ENCODE assay signal across 16 cellular contexts in genomic region chr14:99685061-99685995, GRCh38. TPM values are rescaled to one million over a fixed set of nuclear protein-coding genes. Genes with fewer than 3 reads are reported as not detected.
A peak's percentile ranks its signal among the peaks of the same experiment; 100 is the strongest.
DNase-seq lines count a peak whose midpoint lies in the region; ATAC-seq and TF ChIP-seq lines count a peak whose summit lies in the region.
"Had no signal": no experiment of that assay in that cellular context is flagged by ENCODE, and none has a peak within 500 bp of the region (broad histone marks: within the 10 kb centered on the region; RNA-seq: fewer than 3 reads in every experiment).

No MANE protein-coding gene starts in this region.

- H3K4me1 Mint-ChIP-seq in activated CD4-positive, alpha-beta memory T cell treated with anti-CD3 and anti-CD28 coated beads for 36 hours (ENCODE audit: low read depth): peaks cover 5% of the 10 kb centered on the region

- WGBS in heart right ventricle, 2 donors: 51 to 63% methylated on average over 11 to 12 of the region's 12 CpGs
- no CpG with 5 or more reads among the region's 12 CpGs for WGBS in mesendoderm (ENCODE audit: extremely low coverage, insufficient coverage, low lambda C conversion rate)

- H2BK120ac ChIP-seq in mesendoderm (ENCODE audit: low read depth, low read length): no peak overlapping the region

- H3K27me3 Mint-ChIP-seq in activated CD4-positive, alpha-beta memory T cell treated with anti-CD3 and anti-CD28 coated beads for 36 hours: peaks cover 18% of the 10 kb centered on the region

- H3K56ac ChIP-seq in mesendoderm (ENCODE audit: low read length): no peak overlapping the region

- H3K4ac ChIP-seq in mesendoderm (ENCODE audit: low read depth, low read length): no peak overlapping the region

- H3K27ac ChIP-seq in cardiac muscle cell: no peak overlapping the region
- no peak overlapping the region for H3K27ac ChIP-seq in heart right ventricle
- no peak overlapping the region for H3K27ac ChIP-seq in mesendoderm (ENCODE audit: low read depth, low read length)
- no peak overlapping the region for H3K27ac ChIP-seq in vagina
- H3K27ac ChIP-seq: left lung, pancreas had no signal

- H2AK5ac ChIP-seq in mesendoderm (ENCODE audit: low read length): no peak overlapping the region

- TF ChIP-seq CTCF in cardiac muscle cell (IDR thresholded peaks at IDR 0.05; ENCODE audit: low read depth, low read length) (no peak), heart right ventricle (IDR thresholded peaks at IDR 0.05) (no peak), vagina (IDR thresholded peaks at IDR 0.05) (no peak)

- H3K27ac Mint-ChIP-seq in activated CD4-positive, alpha-beta memory T cell treated with anti-CD3 and anti-CD28 coated beads for 36 hours: no peak overlapping the region

- POLR2A ChIA-PET in activated CD4-positive, alpha-beta memory T cell treated with anti-CD3 and anti-CD28 coated beads for 36 hours (lab: Charles Lee): interaction anchor here (1.2 kb wide), 1 partner anchor 204 kb away, joined by 3 read pairs; the partner anchor contains the start of genes CCNK and SETD3

- no peak overlapping the region for H4K5ac ChIP-seq in mesendoderm (ENCODE audit: low read length)

- H3K23ac ChIP-seq in mesendoderm (ENCODE audit: low read length): no peak overlapping the region

- H3K9me3 ChIP-seq in cardiac muscle cell (ENCODE audit: low read depth) (no peaks in the 10 kb centered on the region), heart right ventricle (no peaks in the 10 kb centered on the region), vagina (no peaks in the 10 kb centered on the region)
- H3K9me3 ChIP-seq: adrenal gland, BE2C, gastrocnemius medialis, left lung, pancreas had no signal

- no peak overlapping the region for H3K18ac ChIP-seq in mesendoderm (ENCODE audit: low read length)

- DNase-seq in cardiac muscle cell (ENCODE audit: low read depth in 1 of 2, low spot score in 1 of 2) (peak in 1 of 2 donors; percentile 39), heart right ventricle (no peak), mesendoderm (peak; percentile 19), vagina (ENCODE audit: extremely low spot score in 2 of 2) (peak; percentile 49 to 83), NCI-H1417 treated with DMSO at 0.1 percent for 48 hours (lab: John Stamatoyannopoulos, UW) (no peak), SIG-M5 treated with dmso at 0.1 percent for 504 hours (lab: John Stamatoyannopoulos, UW; ENCODE audit: unreplicated experiment) (no peak)
- no peak for DNase-seq in activated CD4-positive, alpha-beta memory T cell treated with anti-CD3 and anti-CD28 coated beads for 36 hours
- DNase-seq: activated CD4-positive, alpha-beta T cell treated with anti-CD3 and anti-CD28 coated beads for 1 hour; BE2C; gastrocnemius medialis; left lung; MV-4-11; NCI-H345 had no signal

- H3K4me1 ChIP-seq in cardiac muscle cell (ENCODE audit: low read depth) (no peaks in the 10 kb centered on the region), heart right ventricle (peaks cover 9 to 25% (median 15%) of the 10 kb centered on the region in 9 donors), mesendoderm (ENCODE audit: control insufficient read depth, low read depth, low read length) (peaks cover 4% of the 10 kb centered on the region), vagina (peaks cover 18% of the 10 kb centered on the region)
- H3K4me1 ChIP-seq: BE2C had no signal

- H3K4me3 ChIP-seq in cardiac muscle cell (peak overlapping the region; percentile 73), heart right ventricle (no peak overlapping the region), mesendoderm (ENCODE audit: low read length) (no peak overlapping the region), vagina (no peak overlapping the region)

- no peaks in the 10 kb centered on the region for H3K36me3 ChIP-seq in cardiac muscle cell
- no peaks in the 10 kb centered on the region for H3K36me3 ChIP-seq in heart right ventricle
- no peaks in the 10 kb centered on the region for H3K36me3 ChIP-seq in mesendoderm (ENCODE audit: control insufficient read depth, insufficient read depth, low read length)
- no peaks in the 10 kb centered on the region for H3K36me3 ChIP-seq in vagina
- H3K36me3 ChIP-seq: adrenal gland, BE2C, gastrocnemius medialis, left lung, pancreas had no signal

- no peak overlapping the region for H4K8ac ChIP-seq in mesendoderm (ENCODE audit: low read depth, low read length)

- no peak for ATAC-seq in heart right ventricle
- ATAC-seq in GM19023 (IDR thresholded peaks at IDR 0.05; ENCODE audit: unreplicated experiment): no peak

- H3K4me2 ChIP-seq in mesendoderm (ENCODE audit: low read length): no peak overlapping the region

- H3K9ac ChIP-seq in mesendoderm (ENCODE audit: low read length): no peak overlapping the region

- CTCF ChIA-PET in activated CD4-positive, alpha-beta memory T cell treated with anti-CD3 and anti-CD28 coated beads for 36 hours (lab: Charles Lee): interaction anchor here (1.5 kb wide), 1 partner anchor 201 kb away, joined by 5 read pairs; no protein-coding TSS in a partner anchor

- no peak for TF ChIP-seq POLR2A in vagina (IDR thresholded peaks at IDR 0.05)

- H3K4me3 Mint-ChIP-seq in activated CD4-positive, alpha-beta memory T cell treated with anti-CD3 and anti-CD28 coated beads for 36 hours: peak overlapping the region; percentile 34

- H3K27me3 ChIP-seq in cardiac muscle cell (no peaks in the 10 kb centered on the region), heart right ventricle (peaks cover 0 to 34% (median 0%) of the 10 kb centered on the region in 7 donors), mesendoderm (ENCODE audit: insufficient read depth, low read length, poor library complexity) (no peaks in the 10 kb centered on the region), vagina (no peaks in the 10 kb centered on the region)
- H3K27me3 ChIP-seq: adrenal gland, gastrocnemius medialis, pancreas had no signal

- no peak overlapping the region for H2BK5ac ChIP-seq in mesendoderm (ENCODE audit: low read length)

- H3K36me3 Mint-ChIP-seq in activated CD4-positive, alpha-beta memory T cell treated with anti-CD3 and anti-CD28 coated beads for 36 hours: no peaks in the 10 kb centered on the region

- H3K79me1 ChIP-seq in mesendoderm (ENCODE audit: low read length): no peaks in the 10 kb centered on the region

- H3K9me3 Mint-ChIP-seq in activated CD4-positive, alpha-beta memory T cell treated with anti-CD3 and anti-CD28 coated beads for 36 hours: no peaks in the 10 kb centered on the region

- intact Hi-C loops in heart right ventricle (cut with DNase I) (loop anchor here in 2 of 10 donors (2.0 to 5.0 kb wide), 2 partner anchors 107 to 201 kb away; partner anchors contain the start of gene EML1 (in 1 of the 2)), vagina (cut with DNase I) (no loop called here)
- intact Hi-C loops in activated CD4-positive, alpha-beta memory T cell treated with anti-CD3 and anti-CD28 coated beads for 36 hours (cut with micrococcal nuclease): loop anchor here (10.0 kb wide), 1 partner anchor 509 kb away; no protein-coding TSS in a partner anchor

- H3K79me2 ChIP-seq in mesendoderm (ENCODE audit: control insufficient read depth, insufficient read depth, low read length): no peaks in the 10 kb centered on the region

- no peak overlapping the region for H2BK15ac ChIP-seq in mesendoderm (replicated peaks; ENCODE audit: low read depth)

RNA-seq across cellular contexts. Expression of gene CYP46A1, which starts 1.2 kb away (rescaled TPM):
- total RNA-seq in cardiac muscle cell (11.1 and 14.2 TPM in 2 replicates), heart right ventricle (1 to 10 TPM; 2.0 to 6.1 (median 3.9) TPM), vagina (1.2 TPM)
- polyA plus RNA-seq in cardiac muscle cell (15.0 and 18.5 TPM in 2 replicates), heart right ventricle (1 to 10 TPM; 1.5 to 2.3 TPM)
- total RNA-seq in activated CD4-positive, alpha-beta memory T cell treated with anti-CD3 and anti-CD28 coated beads for 36 hours: under 1 TPM; 0.19 to 0.21 TPM
- polyA plus RNA-seq in mesendoderm (2013, experiment 1 of 2): 0.14 TPM
- polyA plus RNA-seq in mesendoderm (2013, experiment 2 of 2): 0.11 TPM

RNA-seq across cellular contexts. Expression of gene HHIPL1, which starts 40.4 kb away (rescaled TPM):
- total RNA-seq in cardiac muscle cell (0.14 and 0.83 TPM in 2 replicates), heart right ventricle (1 to 10 TPM in 6 of 10 donors, under 1 TPM in 4; 0.81 to 2.2 (median 1.4) TPM), vagina (5.9 TPM)
- polyA plus RNA-seq in cardiac muscle cell (1.1 and 1.2 TPM in 2 replicates), heart right ventricle (under 1 TPM; 0.55 to 0.59 TPM)
- under 1 TPM; 0.29 to 0.38 TPM for total RNA-seq in activated CD4-positive, alpha-beta memory T cell treated with anti-CD3 and anti-CD28 coated beads for 36 hours
- 0.63 TPM for polyA plus RNA-seq in mesendoderm (2013, experiment 1 of 2)
- polyA plus RNA-seq in mesendoderm (2013, experiment 2 of 2): 0.66 TPM

Comparison
In these comparisons a context has a peak if more than half of its experiments do, and no peak if none do; other contexts are left out.
1. DNase-seq: peak in mesendoderm (single experiment) and vagina (2 of 2); none in heart right ventricle (0 of 2), activated CD4-positive, alpha-beta memory T cell treated with anti-CD3 and anti-CD28 coated beads for 36 hours (single experiment), NCI-H1417 treated with DMSO at 0.1 percent for 48 hours (single experiment) and SIG-M5 treated with dmso at 0.1 percent for 504 hours (single experiment).